23 cellular contexts compared by ENCODE assay signal in genomic region chr1:99613716-99614115, GRCh38. TPM values are rescaled to one million over a fixed set of nuclear protein-coding genes. Genes with fewer than 3 reads are reported as not detected.
"Had no signal": no experiment of that assay in that cellular context is flagged by ENCODE, and none has a peak within 500 bp of the region (broad histone marks: within the 10 kb centered on the region; RNA-seq: fewer than 3 reads in every experiment).

No MANE protein-coding gene starts in this region.

- DNase-seq: activated CD4-positive, alpha-beta T cell treated with anti-CD3 and anti-CD28 coated beads for 36 hours; activated CD4-positive, CD25-positive, alpha-beta regulatory T cell; activated CD8-positive, alpha-beta memory T cell treated with anti-CD3 and anti-CD28 coated beads, Interleukin-2, amount 10 ng/mL, durations not matched to agents 7 days and 5 days; activated CD8-positive, alpha-beta T cell treated with anti-CD3 and anti-CD28 coated beads, Interleukin-2, amount 10 ng/mL, durations not matched to agents 7 days and 5 days; activated naive CD8-positive, alpha-beta T cell treated with anti-CD3 and anti-CD28 coated beads, Interleukin-2, amount 50 U/mL, for 24 hours; activated T-cell treated with anti-CD3 and anti-CD28 coated beads, Interleukin-2, amount 50 U/mL, for 48 hours; cortex of kidney; foreskin melanocyte; glutamatergic neuron; left cardiac atrium; left ventricle myocardium superior; mucosa of descending colon; posterior cingulate gyrus; right cardiac atrium; stimulated activated CD4-positive, alpha-beta T cell treated with anti-CD3 and anti-CD28 coated beads, Interleukin-2, amount 100 ng/mL, for 48 hours; stimulated activated naive CD4-positive, alpha-beta T cell treated with Interleukin-2 at 50 U/mL for 16 hours; T-cell had no signal

- ATAC-seq: activated CD4-positive, alpha-beta T cell treated with anti-CD3 and anti-CD28 coated beads for 36 hours; activated CD8-positive, alpha-beta memory T cell treated with anti-CD3 and anti-CD28 coated beads, Interleukin-2, amount 10 ng/mL, durations not matched to agents 7 days and 5 days; activated CD8-positive, alpha-beta T cell treated with anti-CD3 and anti-CD28 coated beads, Interleukin-2, amount 10 ng/mL, durations not matched to agents 7 days and 5 days; activated naive CD8-positive, alpha-beta T cell treated with anti-CD3 and anti-CD28 coated beads, Interleukin-2, amount 50 U/mL, for 24 hours; esophagus mucosa; left cardiac atrium; left ventricle myocardium superior; mucosa of descending colon; natural killer cell treated with Interleukin-12 subunit alpha and Interleukin-12 subunit beta and Interleukin-15 and Interleukin-18, amount 100 ng/mL, for 72 hours; right cardiac atrium; T-cell had no signal

- H3K27ac ChIP-seq: hepatocyte, tibial nerve had no signal

- H3K4me3 ChIP-seq: hepatocyte, mucosa of descending colon, tibial nerve had no signal

- H3K4me2 ChIP-seq: hepatocyte had no signal

- H3K79me2 ChIP-seq: hepatocyte had no signal

- H3K27me3 ChIP-seq: hepatocyte, tibial nerve had no signal

- FAIRE-seq: keratinocyte had no signal

- H3K36me3 ChIP-seq: tibial nerve had no signal

- H2AFZ ChIP-seq: hepatocyte had no signal

- H3K9me3 ChIP-seq: mucosa of descending colon, tibial nerve had no signal

RNA-seq across cellular contexts. Expression of gene PALMD, which starts 32.2 kb away (rescaled TPM):
- total RNA-seq: activated CD4-positive, alpha-beta T cell treated with anti-CD3 and anti-CD28 coated beads for 36 hours; activated CD8-positive, alpha-beta memory T cell treated with anti-CD3 and anti-CD28 coated beads, Interleukin-2, amount 10 ng/mL, durations not matched to agents 7 days and 5 days; activated CD8-positive, alpha-beta T cell treated with anti-CD3 and anti-CD28 coated beads, Interleukin-2, amount 10 ng/mL, durations not matched to agents 7 days and 5 days; activated T-helper 2 cell treated with anti-CD3 and anti-CD28 coated beads, Interferon-gamma antibody, Interleukin-2, Interleukin-4, amounts not matched to agents 10 μg/mL and 5 μg/mL and 100 μg/mL, durations not matched to agents 14 hours and 24 hours and 36 hours; natural killer cell treated with Interleukin-12 subunit alpha and Interleukin-12 subunit beta and Interleukin-15 and Interleukin-18, amount 100 ng/mL, for 72 hours had no signal
